ENCODE assay signal across 8 cellular contexts in the genomic region with DNA sequence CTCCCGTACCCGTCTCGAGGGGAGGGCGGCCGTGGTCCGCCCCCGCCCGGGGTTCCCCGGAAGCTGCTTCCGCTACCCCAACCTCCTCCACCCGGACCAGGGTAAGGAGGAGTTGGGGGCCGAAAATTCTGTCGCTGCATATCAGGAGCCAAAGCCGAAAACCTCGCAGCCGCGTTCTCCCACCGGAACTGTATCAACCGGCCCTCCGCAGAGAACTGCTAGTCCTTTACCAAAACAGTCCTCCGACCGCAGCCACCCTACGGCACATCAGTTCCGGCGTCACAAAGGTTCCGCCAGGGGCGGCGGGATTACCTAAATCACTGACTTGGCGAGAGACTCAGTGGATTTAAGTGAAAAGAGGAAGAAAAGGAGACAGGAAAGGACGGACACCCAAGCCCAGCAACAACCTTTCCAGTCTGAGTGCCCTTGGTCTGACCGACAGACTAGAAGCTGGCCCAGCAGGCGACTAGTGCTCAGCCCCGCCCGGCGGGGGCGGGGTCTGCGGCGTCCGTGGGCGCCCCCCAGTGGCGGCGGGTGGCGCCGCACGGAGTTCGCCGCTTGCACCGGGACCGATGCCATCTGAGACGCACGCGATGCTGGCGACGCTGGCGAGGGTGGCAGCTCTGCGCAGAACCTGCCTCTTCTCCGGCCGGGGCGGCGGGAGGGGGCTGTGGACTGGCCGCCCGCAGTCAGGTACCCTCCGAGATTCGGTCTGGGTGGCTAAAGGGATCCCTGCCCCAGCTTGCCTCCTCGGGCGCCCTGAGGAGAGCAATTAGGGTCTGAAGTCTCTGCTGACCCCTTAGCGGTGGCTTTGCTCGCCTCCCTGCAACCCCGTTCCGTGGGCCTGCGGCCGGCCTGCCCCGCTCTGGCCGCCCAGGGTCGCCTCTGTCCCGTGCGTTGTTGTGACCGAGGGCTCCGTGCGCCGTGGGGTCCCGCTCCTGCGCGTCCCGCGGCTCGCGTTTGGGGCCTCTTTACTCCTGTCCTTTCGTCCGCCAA. TPM values are rescaled to one million over a fixed set of nuclear protein-coding genes. Genes with fewer than 3 reads are reported as not detected.
DNase-seq lines count a peak whose midpoint lies in the region; ATAC-seq and TF ChIP-seq lines count a peak whose summit lies in the region.

MPLKIP (minus strand) TSS at position 195 of the 996 bp plus-strand sequence; CDS start at position 140, 55 bp downstream.
SUGCT (plus strand) TSS at position 578 of the 996 bp plus-strand sequence.

- peaks cover 1% of the 10 kb centered on the region for H3K4me1 ChIP-seq in ovary (ENCODE audit: insufficient read depth)
- peaks cover 18 to 21% of the 10 kb centered on the region in 2 donors for H3K4me1 ChIP-seq in thyroid gland

- TF ChIP-seq POLR2A in ovary (IDR thresholded peaks at IDR 0.05) = no peak
- TF ChIP-seq POLR2A in thyroid gland (IDR thresholded peaks at IDR 0.05) = peak in 1 of 2 donors; percentile 70

- TF ChIP-seq CTCF in GM12865 (IDR thresholded peaks at IDR 0.05; ENCODE audit: insufficient read depth, low read depth, low read length, missing control alignments) (peak; percentile 93), ovary (IDR thresholded peaks at IDR 0.05) (peak; percentile 89 to 100 (median 94)), thyroid gland (IDR thresholded peaks at IDR 0.05) (peak; percentile 93 to 100 (median 97))

- H3K27ac ChIP-seq in ovary (peak within 1 kb of the TSS; percentile 59 to 83), thyroid gland (peak within 1 kb of the TSS; percentile 73 to 90 (median 86))

- no peaks in the 10 kb centered on the region for H3K27me3 Mint-ChIP-seq in activated naive CD8-positive, alpha-beta T cell treated with anti-CD3 and anti-CD28 coated beads for 36 hours

- H3K36me3 ChIP-seq in ovary (no peaks in the 10 kb centered on the region), thyroid gland (no peaks in the 10 kb centered on the region)

- no peak for TF ChIP-seq EP300 in ovary (IDR thresholded peaks at IDR 0.05)

- no peaks in the 10 kb centered on the region for H3K9me3 Mint-ChIP-seq in activated naive CD8-positive, alpha-beta T cell treated with anti-CD3 and anti-CD28 coated beads for 36 hours

- peak; percentile 93 for DNase-seq in GM12865 (ENCODE audit: low read depth)
- peak; percentile 40 for DNase-seq in NCI-H1048 (lab: John Stamatoyannopoulos, UW)
- DNase-seq in activated naive CD8-positive, alpha-beta T cell treated with anti-CD3 and anti-CD28 coated beads for 36 hours = peak; percentile 86
- peak; percentile 93 for DNase-seq in Right ventricle myocardium inferior (ENCODE audit: missing footprints)
- peak; percentile 80 to 90 (median 86) for DNase-seq in ovary
- peak; percentile 84 to 85 for DNase-seq in thyroid gland

- peak within 1 kb of the TSS; percentile 92 for H3K4me3 Mint-ChIP-seq in activated naive CD8-positive, alpha-beta T cell treated with anti-CD3 and anti-CD28 coated beads for 36 hours

- H3K9me3 ChIP-seq in ovary (no peaks in the 10 kb centered on the region), thyroid gland (no peaks in the 10 kb centered on the region)

- H3K4me3 ChIP-seq in GM12865 (ENCODE audit: low read depth, low read length) (peak within 1 kb of the TSS; percentile 81), ovary (peak within 1 kb of the TSS; percentile 76), thyroid gland (replicated peaks in 1 of 3) (peak within 1 kb of the TSS; percentile 64 to 94 (median 93))

- peaks cover 28% of the 10 kb centered on the region for H3K4me1 Mint-ChIP-seq in activated naive CD8-positive, alpha-beta T cell treated with anti-CD3 and anti-CD28 coated beads for 36 hours

- peak within 1 kb of the TSS; percentile 96 for H3K27ac Mint-ChIP-seq in activated naive CD8-positive, alpha-beta T cell treated with anti-CD3 and anti-CD28 coated beads for 36 hours

- no peaks in the 10 kb centered on the region for H3K27me3 ChIP-seq in ovary
- no peaks in the 10 kb centered on the region for H3K27me3 ChIP-seq in thyroid gland

- intact Hi-C loops in Right ventricle myocardium inferior (cut with DNase I) (loop anchor here (2.0 to 10.0 kb wide), 3 partner anchors 80 to 240 kb away; partner anchors contain the start of gene CDK13), ovary (cut with DNase I) (loop anchor here in 2 of 4 donors (1.0 to 5.0 kb wide), 2 partner anchors 184 to 1678 kb away; partner anchors contain the start of gene CDK13 (in 1 of the 2)), thyroid gland (cut with DNase I) (loop anchor here (10.0 kb wide), 1 partner anchor 190 kb away; no protein-coding TSS in a partner anchor)

- peak; percentile 86 for ATAC-seq in HG02610 (IDR thresholded peaks at IDR 0.05; ENCODE audit: unreplicated experiment)
- peak; percentile 91 for ATAC-seq in SK-N-SH treated with all-trans-retinoic acid at 6 μM for 48 hours
- ATAC-seq in Right ventricle myocardium inferior = peak; percentile 97

- WGBS in ovary, 3 donors = 0 to 1% (median 1%) methylated on average over 70 to 90 of the region's 90 CpGs
- WGBS in thyroid gland, 2 donors = 1 to 4% methylated on average over 23 to 46 of the region's 90 CpGs

- H3K36me3 Mint-ChIP-seq in activated naive CD8-positive, alpha-beta T cell treated with anti-CD3 and anti-CD28 coated beads for 36 hours = peaks cover 12% of the 10 kb centered on the region

TF ChIP-seq in SK-N-SH treated with all-trans-retinoic acid at 6 μM for 48 hours, 23 proteins besides CTCF, POLR2A, EP300 and RAD21 (continues in another document):
- TF ChIP-seq, protein P1, sequence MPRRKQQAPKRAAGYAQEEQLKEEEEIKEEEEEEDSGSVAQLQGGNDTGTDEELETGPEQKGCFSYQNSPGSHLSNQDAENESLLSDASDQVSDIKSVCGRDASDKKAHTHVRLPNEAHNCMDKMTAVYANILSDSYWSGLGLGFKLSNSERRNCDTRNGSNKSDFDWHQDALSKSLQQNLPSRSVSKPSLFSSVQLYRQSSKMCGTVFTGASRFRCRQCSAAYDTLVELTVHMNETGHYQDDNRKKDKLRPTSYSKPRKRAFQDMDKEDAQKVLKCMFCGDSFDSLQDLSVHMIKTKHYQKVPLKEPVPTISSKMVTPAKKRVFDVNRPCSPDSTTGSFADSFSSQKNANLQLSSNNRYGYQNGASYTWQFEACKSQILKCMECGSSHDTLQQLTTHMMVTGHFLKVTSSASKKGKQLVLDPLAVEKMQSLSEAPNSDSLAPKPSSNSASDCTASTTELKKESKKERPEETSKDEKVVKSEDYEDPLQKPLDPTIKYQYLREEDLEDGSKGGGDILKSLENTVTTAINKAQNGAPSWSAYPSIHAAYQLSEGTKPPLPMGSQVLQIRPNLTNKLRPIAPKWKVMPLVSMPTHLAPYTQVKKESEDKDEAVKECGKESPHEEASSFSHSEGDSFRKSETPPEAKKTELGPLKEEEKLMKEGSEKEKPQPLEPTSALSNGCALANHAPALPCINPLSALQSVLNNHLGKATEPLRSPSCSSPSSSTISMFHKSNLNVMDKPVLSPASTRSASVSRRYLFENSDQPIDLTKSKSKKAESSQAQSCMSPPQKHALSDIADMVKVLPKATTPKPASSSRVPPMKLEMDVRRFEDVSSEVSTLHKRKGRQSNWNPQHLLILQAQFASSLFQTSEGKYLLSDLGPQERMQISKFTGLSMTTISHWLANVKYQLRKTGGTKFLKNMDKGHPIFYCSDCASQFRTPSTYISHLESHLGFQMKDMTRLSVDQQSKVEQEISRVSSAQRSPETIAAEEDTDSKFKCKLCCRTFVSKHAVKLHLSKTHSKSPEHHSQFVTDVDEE (CRISPR knock-in tag; IDR thresholded peaks at IDR 0.05) = 0 out of 2 replicates have a peak, but pooled peaks have one; percentile 46
- no peak for TF ChIP-seq TCF4 (CRISPR knock-in tag; IDR thresholded peaks at IDR 0.05; ENCODE audit: borderline replicate concordance)
- peak; percentile 63; the same call in 1 of the 2 replicates for TF ChIP-seq ZFP3 (CRISPR knock-in tag; IDR thresholded peaks at IDR 0.05)
- TF ChIP-seq POU6F1 (CRISPR knock-in tag; IDR thresholded peaks at IDR 0.05; ENCODE audit: borderline replicate concordance, low read depth) = peak; percentile 33; the same call in 1 of the 2 replicates
- TF ChIP-seq, protein P2, sequence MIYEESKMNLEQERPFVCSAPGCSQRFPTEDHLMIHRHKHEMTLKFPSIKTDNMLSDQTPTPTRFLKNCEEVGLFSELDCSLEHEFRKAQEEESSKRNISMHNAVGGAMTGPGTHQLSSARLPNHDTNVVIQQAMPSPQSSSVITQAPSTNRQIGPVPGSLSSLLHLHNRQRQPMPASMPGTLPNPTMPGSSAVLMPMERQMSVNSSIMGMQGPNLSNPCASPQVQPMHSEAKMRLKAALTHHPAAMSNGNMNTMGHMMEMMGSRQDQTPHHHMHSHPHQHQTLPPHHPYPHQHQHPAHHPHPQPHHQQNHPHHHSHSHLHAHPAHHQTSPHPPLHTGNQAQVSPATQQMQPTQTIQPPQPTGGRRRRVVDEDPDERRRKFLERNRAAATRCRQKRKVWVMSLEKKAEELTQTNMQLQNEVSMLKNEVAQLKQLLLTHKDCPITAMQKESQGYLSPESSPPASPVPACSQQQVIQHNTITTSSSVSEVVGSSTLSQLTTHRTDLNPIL (CRISPR knock-in tag; IDR thresholded peaks at IDR 0.05; ENCODE audit: low read depth) = no peak

RNA-seq across cellular contexts. Expression of gene MPLKIP, which starts in this region (rescaled TPM):
- total RNA-seq in activated naive CD8-positive, alpha-beta T cell treated with anti-CD3 and anti-CD28 coated beads for 36 hours = 10 to 100 TPM; 36.8 to 38.1 TPM
- total RNA-seq in Right ventricle myocardium inferior (17.8 TPM), ovary (10 to 100 TPM; 27.3 to 55.3 (median 31.7) TPM), thyroid gland (10 to 100 TPM; 22.0 to 92.4 (median 42.9) TPM)
- polyA plus RNA-seq in ovary = 10 to 100 TPM; 17.7 to 39.6 TPM

RNA-seq across cellular contexts. Expression of gene SUGCT, which starts in this region (rescaled TPM):
- total RNA-seq in activated naive CD8-positive, alpha-beta T cell treated with anti-CD3 and anti-CD28 coated beads for 36 hours = 1 to 10 TPM; 2.3 to 2.9 TPM
- total RNA-seq in Right ventricle myocardium inferior (4.4 TPM), ovary (1 to 10 TPM; 3.4 to 9.3 (median 7.8) TPM), thyroid gland (10 to 100 TPM in 1 of 4 donors, 1 to 10 TPM in 3; 1.3 to 15.2 (median 3.2) TPM)
- polyA plus RNA-seq in ovary = 1 to 10 TPM; 4.3 to 8.9 TPM

Comparison
In these comparisons a context has a peak if more than half of its experiments do, and no peak if none do; other contexts are left out.
1. Peak in every context shown above with its lines: DNase-seq, ATAC-seq, H3K4me3 ChIP-seq and H3K27ac ChIP-seq.
2. DNase-seq: peak in every context shown above with its lines; median percentile 93 in GM12865; 93 in Right ventricle myocardium inferior; 86 in activated naive CD8-positive, alpha-beta T cell treated with anti-CD3 and anti-CD28 coated beads for 36 hours; 86 in ovary; 84 in thyroid gland; 40 in NCI-H1048.